Comparison of ENCODE assay signal across 8 cellular contexts in genomic region chr6:11711644-11711993, GRCh38.
A peak's percentile ranks its signal among the peaks of the same experiment; 100 is the strongest.
DNase-seq lines count a peak whose midpoint lies in the region; ATAC-seq and TF ChIP-seq lines count a peak whose summit lies in the region.

No MANE protein-coding gene starts in this region.

- no peak overlapping the region for H3K18ac ChIP-seq in trophoblast cell (ENCODE audit: low read length)

- peak overlapping the region; percentile 100 for H3K27ac Mint-ChIP-seq in activated naive CD8-positive, alpha-beta T cell
- H3K27ac Mint-ChIP-seq in endothelial cell (ENCODE audit: unreplicated experiment): no peak overlapping the region

- H3K4me3 Mint-ChIP-seq in activated naive CD8-positive, alpha-beta T cell: peak overlapping the region; percentile 85
- no peak overlapping the region for H3K4me3 Mint-ChIP-seq in endothelial cell (ENCODE audit: unreplicated experiment)

- H3K27ac ChIP-seq in trophoblast cell (ENCODE audit: low read depth, low read length): no peak overlapping the region

- no peak overlapping the region for H2AFZ ChIP-seq in trophoblast cell (ENCODE audit: insufficient read depth, low read length, poor library complexity)

- no peak for TF ChIP-seq CTCF in endothelial cell (IDR thresholded peaks at IDR 0.05; ENCODE audit: unreplicated experiment)

- DNase-seq in stimulated activated CD4-positive, alpha-beta T cell treated with anti-CD3 and anti-CD28 coated beads, Interleukin-2, amount 100 ng/mL, for 48 hours: peak; percentile 56 to 57
- DNase-seq in endothelial cell (ENCODE audit: low spot score) (no peak), GM19238 (ENCODE audit: insufficient read length, low spot score) (no peak), dedifferentiated amniotic fluid mesenchymal stem cell (ENCODE audit: extremely low spot score) (no peak), trophoblast cell (no peak)

- H2BK120ac ChIP-seq in trophoblast cell (ENCODE audit: insufficient read depth, low read length, poor library complexity): no peak overlapping the region

- no peaks in the 10 kb centered on the region for H3K79me2 ChIP-seq in trophoblast cell (ENCODE audit: control insufficient read depth, insufficient read depth, low read length, poor library complexity)

- no peak overlapping the region for H2BK5ac ChIP-seq in trophoblast cell (ENCODE audit: low read depth, low read length, poor library complexity)

- no peaks in the 10 kb centered on the region for H3K27me3 Mint-ChIP-seq in activated naive CD8-positive, alpha-beta T cell
- H3K27me3 Mint-ChIP-seq in endothelial cell (ENCODE audit: unreplicated experiment): no peaks in the 10 kb centered on the region

- no peak overlapping the region for H3K4me3 ChIP-seq in trophoblast cell (ENCODE audit: low read depth, low read length)

- H3K4me2 ChIP-seq in trophoblast cell (ENCODE audit: low read length): no peak overlapping the region

- no peak overlapping the region for H4K91ac ChIP-seq in trophoblast cell (ENCODE audit: low read depth, low read length)

- no peaks in the 10 kb centered on the region for H3K9me3 Mint-ChIP-seq in activated naive CD8-positive, alpha-beta T cell (ENCODE audit: low read depth)
- H3K9me3 Mint-ChIP-seq in endothelial cell (ENCODE audit: unreplicated experiment): no peaks in the 10 kb centered on the region

- peaks cover 82% of the 10 kb centered on the region for H3K4me1 Mint-ChIP-seq in activated naive CD8-positive, alpha-beta T cell (ENCODE audit: low read depth)
- no peaks in the 10 kb centered on the region for H3K4me1 Mint-ChIP-seq in endothelial cell (ENCODE audit: unreplicated experiment)

- no peak overlapping the region for H3K14ac ChIP-seq in trophoblast cell (ENCODE audit: low read length)

- H3K36me3 Mint-ChIP-seq in activated naive CD8-positive, alpha-beta T cell: peaks cover 7% of the 10 kb centered on the region
- no peaks in the 10 kb centered on the region for H3K36me3 Mint-ChIP-seq in endothelial cell (ENCODE audit: low read depth, unreplicated experiment)

- H3K23ac ChIP-seq in trophoblast cell (ENCODE audit: low read length): no peak overlapping the region

- ATAC-seq in GM18519 (IDR thresholded peaks at IDR 0.05; ENCODE audit: low FRiP score, unreplicated experiment) (peak; percentile 46), HG03575 (IDR thresholded peaks at IDR 0.05; ENCODE audit: extremely low read depth, insufficient number of reproducible peaks, low FRiP score, unreplicated experiment) (peak; percentile 36)

- H3K79me1 ChIP-seq in trophoblast cell (ENCODE audit: low read length): no peaks in the 10 kb centered on the region

- H3K9ac ChIP-seq in trophoblast cell (ENCODE audit: low read length): no peak overlapping the region

- H3K27me3 ChIP-seq in trophoblast cell (ENCODE audit: insufficient read depth, low read length): no peaks in the 10 kb centered on the region

- H2AK5ac ChIP-seq in trophoblast cell (ENCODE audit: low read length): no peak overlapping the region

- H3K4ac ChIP-seq in trophoblast cell (ENCODE audit: low read depth, low read length): no peak overlapping the region

- H4K8ac ChIP-seq in trophoblast cell (ENCODE audit: low read depth, low read length): no peak overlapping the region

- H3K36me3 ChIP-seq in trophoblast cell (ENCODE audit: control insufficient read depth in 1 of 2, insufficient read depth in 2 of 2, low read length in 2 of 2): no peaks in the 10 kb centered on the region

- WGBS in trophoblast cell (ENCODE audit: extremely low coverage, insufficient coverage, insufficient read length): no CpG with 5 or more reads among the region's 7 CpGs

- H3K9me3 ChIP-seq in trophoblast cell (ENCODE audit: insufficient read depth, low read depth, low read length): no peaks in the 10 kb centered on the region

- H4K12ac ChIP-seq in trophoblast cell (ENCODE audit: low read depth, low read length): no peak overlapping the region

- H2BK12ac ChIP-seq in trophoblast cell (ENCODE audit: low read length): no peak overlapping the region

- peaks cover 0 to 2% of the 10 kb centered on the region in 2 experiments for H3K4me1 ChIP-seq in trophoblast cell (ENCODE audit: control insufficient read depth in 1 of 2, insufficient read depth in 2 of 2, low read length in 2 of 2)

Comparison
In these comparisons a context has a peak if more than half of its experiments do, and no peak if none do; other contexts are left out.
1. DNase-seq: peak in stimulated activated CD4-positive, alpha-beta T cell treated with anti-CD3 and anti-CD28 coated beads, Interleukin-2, amount 100 ng/mL, for 48 hours (2 of 2); none in endothelial cell (single experiment), GM19238 (single experiment), dedifferentiated amniotic fluid mesenchymal stem cell (single experiment) and trophoblast cell (0 of 2).